ENCODE assay signal across 8 cellular contexts in the genomic region with DNA sequence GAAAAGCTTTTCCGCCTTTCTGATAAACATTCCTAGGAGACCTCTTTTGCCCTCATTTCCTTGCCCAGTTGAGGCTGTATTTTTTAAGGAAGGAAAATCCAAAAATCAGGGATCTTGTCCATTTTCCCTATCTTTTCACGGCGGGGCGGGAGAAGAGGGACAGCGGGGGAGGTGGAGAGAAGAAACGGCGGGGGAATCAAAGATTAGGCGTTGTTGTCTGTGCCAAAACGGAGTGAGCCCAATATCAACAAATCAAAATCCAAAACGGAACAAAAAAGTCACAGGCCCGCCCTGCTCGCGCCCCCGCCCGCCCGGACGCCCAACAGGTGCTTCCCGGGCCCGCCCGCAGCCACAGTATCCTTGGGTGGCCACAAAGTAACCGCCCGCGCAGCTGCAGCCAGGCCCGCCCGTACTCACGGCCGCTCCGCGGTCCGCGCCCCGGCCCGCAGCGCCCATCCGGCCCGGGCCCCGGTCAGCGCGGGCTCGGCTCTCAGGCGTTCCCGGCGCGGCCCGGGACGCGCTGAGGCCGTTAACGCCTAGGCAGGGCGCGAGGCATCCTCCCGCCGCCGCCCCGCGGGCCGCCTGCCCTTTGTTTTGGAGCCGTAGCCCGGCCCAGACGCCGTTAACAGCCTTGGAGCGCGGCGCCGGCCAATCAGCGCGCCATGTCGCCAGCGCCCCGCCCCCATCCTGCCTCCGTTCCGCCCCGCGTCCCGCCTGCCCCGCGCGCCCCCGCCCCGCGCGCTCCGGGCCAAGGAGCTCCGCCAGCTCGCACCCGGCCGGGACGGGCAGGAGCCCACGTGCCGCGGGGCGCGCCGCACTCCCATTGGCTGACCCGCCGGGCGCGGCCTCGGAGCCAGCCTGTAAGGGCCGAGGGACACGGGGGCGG. TPM values are rescaled to one million over a fixed set of nuclear protein-coding genes. Genes with fewer than 3 reads are reported as not detected.
DNase-seq lines count a peak whose midpoint lies in the region; ATAC-seq, FAIRE-seq and TF ChIP-seq lines count a peak whose summit lies in the region.

A gene with protein sequence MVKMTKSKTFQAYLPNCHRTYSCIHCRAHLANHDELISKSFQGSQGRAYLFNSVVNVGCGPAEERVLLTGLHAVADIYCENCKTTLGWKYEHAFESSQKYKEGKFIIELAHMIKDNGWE (minus strand): TSS at position 597 of the 886 bp plus-strand sequence. CDS start 25,050 bp downstream, outside the sequence.

- FAIRE-seq in GM19239 (lab: Jason Lieb, UNC) = peak; percentile 76

- TF ChIP-seq CTCF in BE2C (IDR thresholded peaks at IDR 0.05; ENCODE audit: low read depth, low read length) = no peak

- peak within 1 kb of the TSS; percentile 91 for H3K4me3 Mint-ChIP-seq in activated CD4-positive, alpha-beta T cell treated with anti-CD3 and anti-CD28 coated beads, Interleukin-2, amount 10 ng/mL, durations not matched to agents 7 days and 5 days

- H3K36me3 Mint-ChIP-seq in activated CD4-positive, alpha-beta T cell treated with anti-CD3 and anti-CD28 coated beads, Interleukin-2, amount 10 ng/mL, durations not matched to agents 7 days and 5 days (ENCODE audit: low read depth) = no peaks in the 10 kb centered on the region

- POLR2A ChIA-PET in activated CD4-positive, alpha-beta T cell treated with anti-CD3 and anti-CD28 coated beads, Interleukin-2, amount 10 ng/mL, durations not matched to agents 7 days and 5 days (lab: Charles Lee) = interaction anchor here (0.6 kb wide), 1 partner anchor 14 kb away, joined by 10 read pairs; no protein-coding TSS in a partner anchor

- no peaks in the 10 kb centered on the region for H3K9me3 Mint-ChIP-seq in activated CD4-positive, alpha-beta T cell treated with anti-CD3 and anti-CD28 coated beads, Interleukin-2, amount 10 ng/mL, durations not matched to agents 7 days and 5 days

- H3K27me3 Mint-ChIP-seq in activated CD4-positive, alpha-beta T cell treated with anti-CD3 and anti-CD28 coated beads, Interleukin-2, amount 10 ng/mL, durations not matched to agents 7 days and 5 days = peaks cover 21% of the 10 kb centered on the region

- H3K4me3 ChIP-seq in BE2C (ENCODE audit: low read depth, low read length) = peak within 1 kb of the TSS; percentile 66

- peak; percentile 97 for DNase-seq in BE2C
- peak; percentile 98 for DNase-seq in GM19239 (ENCODE audit: insufficient read length, low spot score)
- peak; percentile 56 for DNase-seq in NCI-H526 treated with DMSO at 0.1 percent for 48 hours (lab: John Stamatoyannopoulos, UW)
- DNase-seq in activated CD4-positive, alpha-beta T cell treated with anti-CD3 and anti-CD28 coated beads, Interleukin-2, amount 10 ng/mL, durations not matched to agents 7 days and 5 days = peak; percentile 94
- DNase-seq in cortex of kidney (lab: John Stamatoyannopoulos, UW) = peak; percentile 90
- peak; percentile 99 for DNase-seq in left kidney (ENCODE audit: low read depth, low spot score)
- DNase-seq in stimulated activated CD4-positive, alpha-beta T cell treated with anti-CD3 and anti-CD28 coated beads, Interleukin-1b, Interleukin-23, amount 100 ng/mL, for 4 hours (ENCODE audit: low read depth in 2 of 2) = peak; percentile 93 to 95

- H3K36me3 ChIP-seq in BE2C = no peaks in the 10 kb centered on the region

- ATAC-seq in HG03442 (IDR thresholded peaks at IDR 0.05; ENCODE audit: unreplicated experiment) = peak; percentile 85

- CTCF ChIA-PET in activated CD4-positive, alpha-beta T cell treated with anti-CD3 and anti-CD28 coated beads, Interleukin-2, amount 10 ng/mL, durations not matched to agents 7 days and 5 days (lab: Charles Lee) = interaction anchor here (0.7 to 2.1 kb wide), 2 partner anchors 9 to 26 kb away, joined by 3 to 7 read pairs; no protein-coding TSS in a partner anchor

- peaks cover 4% of the 10 kb centered on the region for H3K9me3 ChIP-seq in BE2C

- no peaks in the 10 kb centered on the region; the same call in 1 of the 2 replicates for H3K27me3 ChIP-seq in BE2C

- no peaks in the 10 kb centered on the region for H3K4me1 ChIP-seq in BE2C

- peak within 1 kb of the TSS; percentile 96 for H3K27ac Mint-ChIP-seq in activated CD4-positive, alpha-beta T cell treated with anti-CD3 and anti-CD28 coated beads, Interleukin-2, amount 10 ng/mL, durations not matched to agents 7 days and 5 days

- peaks cover 21% of the 10 kb centered on the region for H3K4me1 Mint-ChIP-seq in activated CD4-positive, alpha-beta T cell treated with anti-CD3 and anti-CD28 coated beads, Interleukin-2, amount 10 ng/mL, durations not matched to agents 7 days and 5 days

RNA-seq across cellular contexts. Expression of the gene that starts here (rescaled TPM):
- polyA plus RNA-seq in BE2C (2012; ENCODE audit: insufficient read depth, insufficient read length, low read depth) = 0.43 TPM
- 10 to 100 TPM in 1 of 2 experiments, 1 to 10 TPM in 1; 8.9 to 11.0 TPM for total RNA-seq in activated CD4-positive, alpha-beta T cell treated with anti-CD3 and anti-CD28 coated beads, Interleukin-2, amount 10 ng/mL, durations not matched to agents 7 days and 5 days

Comparison
In these comparisons a context has a peak if more than half of its experiments do, and no peak if none do; other contexts are left out.
1. Peak in every context shown above with its lines: DNase-seq, ATAC-seq and H3K4me3 ChIP-seq.